In genomic region chr6:53158076-53158475, GRCh38 we compare ENCODE assay signal across 9 cellular contexts. TPM values are rescaled to one million over a fixed set of nuclear protein-coding genes. Genes with fewer than 3 reads are reported as not detected.
"Had no signal": no experiment of that assay in that cellular context is flagged by ENCODE, and none has a peak within 500 bp of the region (broad histone marks: within the 10 kb centered on the region; RNA-seq: fewer than 3 reads in every experiment).

No MANE protein-coding gene starts in this region.

RNA-seq across cellular contexts. Expression of gene GCM1, which starts 9.4 kb away (rescaled TPM):
- total RNA-seq: stomach, temporal lobe, thoracic aorta, thyroid gland, upper lobe of right lung, ureter, urinary bladder, uterus, vagina had no signal
- polyA plus RNA-seq: urinary bladder had no signal
